Comparison of ENCODE assay signal across 10 cellular contexts in the genomic region with DNA sequence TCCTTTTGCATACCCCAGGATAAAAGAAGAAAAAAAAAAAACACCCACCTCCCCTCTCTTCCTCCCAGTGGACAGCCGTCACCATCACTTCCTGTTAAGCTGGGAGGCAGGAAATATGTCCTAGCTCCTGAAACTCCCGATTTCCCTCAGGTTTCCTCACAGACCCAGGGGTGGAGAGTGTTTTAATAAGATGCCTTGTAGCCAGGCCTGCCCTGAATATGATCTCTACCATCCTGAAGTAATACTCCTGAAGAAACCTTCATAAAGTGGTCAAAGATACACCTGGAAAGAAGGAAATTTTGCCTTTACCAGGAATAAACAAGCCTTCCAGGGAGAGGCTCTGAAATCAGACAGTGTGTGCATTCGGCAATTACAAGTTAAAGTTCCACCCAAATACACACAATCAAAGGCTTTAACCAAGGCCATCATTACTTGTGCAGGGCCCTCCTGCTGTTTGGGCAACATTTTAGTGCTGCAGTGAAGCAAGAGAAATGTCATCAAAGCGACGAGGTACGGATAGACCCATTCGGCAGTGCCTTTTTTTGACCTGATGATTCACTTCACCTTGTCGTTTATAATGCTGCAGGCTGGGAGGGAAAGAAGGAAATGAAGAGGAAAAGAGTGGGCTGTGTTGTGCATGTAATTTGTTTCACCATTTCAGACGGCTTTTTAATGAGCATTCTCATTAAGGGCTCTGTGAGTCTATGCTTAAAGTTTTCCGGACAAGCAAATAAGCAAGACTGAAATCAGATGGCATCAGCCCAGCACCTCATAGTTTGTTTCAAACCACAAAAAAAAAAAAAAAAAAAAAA. TPM values are rescaled to one million over a fixed set of nuclear protein-coding genes. Genes with fewer than 3 reads are reported as not detected.
DNase-seq lines count a peak whose midpoint lies in the region; ATAC-seq, FAIRE-seq and TF ChIP-seq lines count a peak whose summit lies in the region.
"Had no signal": no experiment of that assay in that cellular context is flagged by ENCODE, and none has a peak within 500 bp of the region (broad histone marks: within the 10 kb centered on the region; RNA-seq: fewer than 3 reads in every experiment).

No MANE protein-coding gene starts in this region.

- H3K4me1 ChIP-seq in breast epithelium (no peaks in the 10 kb centered on the region), HepG2 (ENCODE audit: insufficient read depth, low read length) (peaks cover 93% of the 10 kb centered on the region), testis (peaks cover 24% of the 10 kb centered on the region)

- H3K27me3 ChIP-seq in breast epithelium (no peaks in the 10 kb centered on the region), HepG2 (ENCODE audit: control insufficient read depth in 1 of 2, insufficient read depth in 2 of 2, low read length in 2 of 2) (no peaks in the 10 kb centered on the region), testis (no peaks in the 10 kb centered on the region)

- TF ChIP-seq CTCF in MCF 10A (IDR thresholded peaks at IDR 0.05; ENCODE audit: unreplicated experiment) (no peak), breast epithelium (IDR thresholded peaks at IDR 0.05) (no peak), astrocyte of the spinal cord (IDR thresholded peaks at IDR 0.05; ENCODE audit: low read depth, low read length) (no peak), HepG2 (CRISPR knock-in tag; IDR thresholded peaks at IDR 0.05) (no peak), testis (IDR thresholded peaks at IDR 0.05) (no peak)

- peak; percentile 89 for FAIRE-seq in HepG2 (lab: Jason Lieb, UNC)

- BruUV-seq in MCF 10A (replicated peaks; lab: Mats Ljungman, UMichigan) (no TSS peak), HepG2 (replicated peaks; lab: Mats Ljungman, UMichigan) (no TSS peak)

- H3K27ac ChIP-seq in breast epithelium: peak overlapping the region in 1 of 2 donors; percentile 46
- H3K27ac ChIP-seq in HepG2 (ENCODE audit: extremely low read length, insufficient read depth, low read length): peak overlapping the region; percentile 89
- peak overlapping the region in 1 of 2 donors; percentile 13 for H3K27ac ChIP-seq in testis

- H3K27me3 Mint-ChIP-seq in MCF 10A (ENCODE audit: insufficient read depth, unreplicated experiment): no peaks in the 10 kb centered on the region

- peak overlapping the region; percentile 97 for H2AFZ ChIP-seq in HepG2 (ENCODE audit: low read length)

- H3K79me2 ChIP-seq in HepG2 (ENCODE audit: insufficient read depth, low read length): no peaks in the 10 kb centered on the region

- peak overlapping the region in 1 of 3 donors; percentile 20 for H3K4me3 ChIP-seq in breast epithelium
- H3K4me3 ChIP-seq in astrocyte of the spinal cord (ENCODE audit: low read depth, low read length): no peak overlapping the region
- peak overlapping the region; percentile 53 to 57 (median 56) for H3K4me3 ChIP-seq in HepG2 (replicated peaks in 1 of 3; ENCODE audit: insufficient read depth in 1 of 3, low read depth in 2 of 3, low read length in 3 of 3)
- no peak overlapping the region for H3K4me3 ChIP-seq in testis

- no peaks in the 10 kb centered on the region for H3K9me3 Mint-ChIP-seq in MCF 10A (ENCODE audit: unreplicated experiment)

- H3K36me3 ChIP-seq in breast epithelium (no peaks in the 10 kb centered on the region), HepG2 (replicated peaks in 1 of 2; ENCODE audit: control insufficient read depth in 1 of 2, insufficient read depth in 2 of 2, low read length in 2 of 2) (no peaks in the 10 kb centered on the region), testis (ENCODE audit: low read depth, missing control alignments) (no peaks in the 10 kb centered on the region)

- H3K9me3 ChIP-seq in breast epithelium (no peaks in the 10 kb centered on the region), HepG2 (ENCODE audit: low read length) (no peaks in the 10 kb centered on the region), testis (no peaks in the 10 kb centered on the region)

- ATAC-seq in HepG2 (peak; percentile 68), GM18870 (IDR thresholded peaks at IDR 0.05; ENCODE audit: unreplicated experiment) (no peak)

- CTCF ChIA-PET in MCF 10A (lab: Yijun Ruan, JAX) (interaction anchor here (0.6 to 6.2 kb wide), 8 partner anchors 7 to 247 kb away, joined by 3 to 81 read pairs (median 6); no protein-coding TSS in a partner anchor), HepG2 (lab: Yijun Ruan, JAX; ENCODE audit: low intra/inter-chr PET ratio, low total read pairs) (interaction anchor here (1.1 kb wide), 1 partner anchor 21 kb away, joined by 3 read pairs; no protein-coding TSS in a partner anchor)

- no peak overlapping the region for H3K27ac Mint-ChIP-seq in MCF 10A (ENCODE audit: low read depth, unreplicated experiment)

- in situ Hi-C loops in astrocyte of the spinal cord (cut with HindIII; ENCODE audit: low sequenced_read_pairs): no loop called here
- in situ Hi-C loops in HepG2 (cut with HindIII; ENCODE audit: extremely low pct_ligation_motif_present, low pct_unique_long_range_greater_than_20kb): loop anchor here (10.0 kb wide), 1 partner anchor 132 kb away; no protein-coding TSS in a partner anchor

- TF ChIP-seq EP300 in HepG2 (IDR thresholded peaks at IDR 0.05; ENCODE audit: low read depth in 2 of 2, low read length in 2 of 2): peak in 1 of 2 experiments; percentile 78; a peak in 2 of 4 replicates
- peak; percentile 77; the same call in 1 of the 2 replicates for TF ChIP-seq EP300 in HepG2 (CRISPR knock-in tag; IDR thresholded peaks at IDR 0.05; ENCODE audit: borderline replicate concordance)

- H4K20me1 ChIP-seq in HepG2 (ENCODE audit: insufficient read depth, low read length): no peaks in the 10 kb centered on the region

- DNase-seq in MCF 10A (ENCODE audit: unreplicated experiment) (peak; percentile 42), breast epithelium (ENCODE audit: low spot score in 2 of 2) (no peak), astrocyte of the spinal cord (ENCODE audit: low read depth, low spot score) (peak; percentile 33), HepG2 (ENCODE audit: low spot score) (peak; percentile 92), testis (peak; percentile 50), islet precursor cell (no peak)
- DNase-seq in activated effector memory CD4-positive, alpha-beta T cell treated with anti-CD3 and anti-CD28 coated beads, Interleukin-2, amount 50 U/mL, for 16 hours: no peak
- DNase-seq: activated CD4-positive, alpha-beta T cell treated with anti-CD3 and anti-CD28 coated beads for 48 hours; hippocampal formation had no signal

- 1% methylated on average over 10 of the region's 10 CpGs for WGBS in HepG2 (ENCODE audit: low lambda C conversion rate)
- 45 to 60% methylated on average over 10 of the region's 10 CpGs for WGBS in testis, 2 donors

- intact Hi-C loops in MCF 10A (cut with micrococcal nuclease): loop anchor here (5.0 kb wide), 1 partner anchor 74 kb away; no protein-coding TSS in a partner anchor
- intact Hi-C loops in breast epithelium (cut with DNase I; ENCODE audit: low total_unique reads): no loop called here
- intact Hi-C loops in HepG2 (cut with micrococcal nuclease; ENCODE audit: unreplicated experiment): loop anchor here (2.0 kb wide), 1 partner anchor 40 kb away; no protein-coding TSS in a partner anchor
- intact Hi-C loops in testis (cut with DNase I; ENCODE audit: low total_unique reads): no loop called here

- peak overlapping the region; percentile 80 for H3K4me2 ChIP-seq in HepG2 (ENCODE audit: low read depth, low read length)

- no peak for TF ChIP-seq RAD21 in HepG2 (CRISPR knock-in tag; IDR thresholded peaks at IDR 0.05)

- TF ChIP-seq POLR2A in breast epithelium (IDR thresholded peaks at IDR 0.05) (no peak), HepG2 (IDR thresholded peaks at IDR 0.05; ENCODE audit: insufficient read depth in 1 of 2, low read depth in 2 of 2, low read length in 2 of 2) (peak in 1 of 2 experiments; percentile 19; a peak in 1 of 4 replicates), testis (IDR thresholded peaks at IDR 0.05) (no peak)

- no peaks in the 10 kb centered on the region for H3K36me3 Mint-ChIP-seq in MCF 10A (ENCODE audit: insufficient read depth, unreplicated experiment)

- peaks cover 25% of the 10 kb centered on the region for H3K4me1 Mint-ChIP-seq in MCF 10A (ENCODE audit: insufficient read depth, unreplicated experiment)

- peak overlapping the region; percentile 65 for H3K9ac ChIP-seq in HepG2 (ENCODE audit: insufficient read depth, low read depth, low read length)

- no peak overlapping the region for H3K4me3 Mint-ChIP-seq in MCF 10A (ENCODE audit: unreplicated experiment)

- POLR2A ChIA-PET in MCF 10A (lab: Yijun Ruan, JAX): interaction anchor here (0.7 to 1.2 kb wide), 5 partner anchors 8 to 1081 kb away, joined by 3 to 5 read pairs (median 4); no protein-coding TSS in a partner anchor
- POLR2A ChIA-PET in HepG2 (lab: Yijun Ruan, JAX): interaction anchor here (0.8 to 7.6 kb wide), 11 partner anchors 8 to 247 kb away, joined by 3 to 58 read pairs (median 8); a partner anchor contains a TSS

RNA-seq across cellular contexts. Expression of a gene that starts 41.0 kb away (rescaled TPM):
- total RNA-seq in MCF 10A (2022): 56.9 and 62.4 TPM in 2 replicates
- total RNA-seq in breast epithelium: 10 to 100 TPM; 28.5 to 41.0 (median 40.5) TPM
- total RNA-seq in HepG2 (2016; rRNA removed; fragmentation: Illumina TruSeq; extraction: Trizol): 5.4 and 6.4 TPM in 2 replicates
- total RNA-seq in HepG2 (2016; cell fraction: cytosol; rRNA removed; fragmentation: Illumina TruSeq; extraction: Trizol; ENCODE audit: low read depth): 1.5 and 1.8 TPM in 2 replicates
- total RNA-seq in HepG2 (2016; cell fraction: insoluble cytoplasmic fraction; rRNA removed; fragmentation: Illumina TruSeq; extraction: Trizol): 5.2 and 6.3 TPM in 2 replicates
- 1.9 and 2.0 TPM in 2 replicates for total RNA-seq in HepG2 (2016; cell fraction: membrane; rRNA removed; fragmentation: Illumina TruSeq; extraction: Trizol)
- total RNA-seq in HepG2 (2016; cell fraction: nucleus; rRNA removed; fragmentation: Illumina TruSeq; extraction: Trizol): 9.0 and 10.9 TPM in 2 replicates
- 4.6 and 5.9 TPM in 2 replicates for polyA plus RNA-seq in HepG2 (2011; rRNA removed)
- polyA plus RNA-seq in HepG2 (2011; cell fraction: cytosol; rRNA removed): 3.1 and 3.2 TPM in 2 replicates
- polyA plus RNA-seq in HepG2 (2011; cell fraction: nucleus; rRNA removed): 13.0 and 15.7 TPM in 2 replicates
- 3.0 and 3.2 TPM in 2 replicates for polyA plus RNA-seq in HepG2 (2012)
- polyA plus RNA-seq in HepG2 (2016; cell fraction: cytosol; fragmentation: Illumina TruSeq; extraction: Trizol; ENCODE audit: low read depth): 0.06 and 0.07 TPM in 2 replicates
- polyA plus RNA-seq in HepG2 (2016; cell fraction: insoluble cytoplasmic fraction; fragmentation: Illumina TruSeq; extraction: Trizol; ENCODE audit: low read depth): 4.1 and 4.5 TPM in 2 replicates
- 0.26 and 0.38 TPM in 2 replicates for polyA plus RNA-seq in HepG2 (2016; cell fraction: membrane; fragmentation: Illumina TruSeq; extraction: Trizol; ENCODE audit: low read depth)
- polyA plus RNA-seq in HepG2 (2016; cell fraction: nucleus; fragmentation: Illumina TruSeq; extraction: Trizol; ENCODE audit: insufficient read depth, low read depth): 8.1 and 9.7 TPM in 2 replicates
- polyA minus RNA-seq in HepG2 (2011; rRNA and poly(A)+ RNA removed; ENCODE audit: low replicate concordance): 15.5 and 36.8 TPM in 2 replicates
- 6.7 and 8.0 TPM in 2 replicates for polyA minus RNA-seq in HepG2 (2011; cell fraction: cytosol; rRNA and poly(A)+ RNA removed)
- 34.3 and 40.3 TPM in 2 replicates for polyA minus RNA-seq in HepG2 (2011; cell fraction: nucleus; rRNA and poly(A)+ RNA removed)
- total RNA-seq in testis: 10 to 100 TPM; 39.6 to 41.7 TPM
- 25.9 TPM for polyA plus RNA-seq in testis (ENCODE audit: insufficient read depth, low read depth, low replicate concordance)

Comparison
In these comparisons a context has a peak if more than half of its experiments do, and no peak if none do; other contexts are left out.
1. DNase-seq: peak in MCF 10A (single experiment), astrocyte of the spinal cord (single experiment), HepG2 (single experiment) and testis (single experiment); none in breast epithelium (0 of 2), activated effector memory CD4-positive, alpha-beta T cell treated with anti-CD3 and anti-CD28 coated beads, Interleukin-2, amount 50 U/mL, for 16 hours (single experiment) and islet precursor cell (single experiment).
2. intact Hi-C loops: an anchor here in MCF 10A (5.0 kb wide) and HepG2 (2.0 kb wide); none called in breast epithelium and testis.
3. H3K4me3 ChIP-seq: peak in HepG2 (3 of 3); none in astrocyte of the spinal cord (single experiment) and testis (0 of 2).